ENCODE assay signal across 8 cellular contexts in genomic region chr1:12407050-12407961, GRCh38.
DNase-seq lines count a peak whose midpoint lies in the region; ATAC-seq and TF ChIP-seq lines count a peak whose summit lies in the region.

No MANE protein-coding gene starts in this region.

- in situ Hi-C loops in HAP-1 (cut with MboI; ENCODE audit: low sequenced_read_pairs), result no loop called here

- peak; percentile 31 to 50 (median 42); a peak in 4 of 6 replicates for TF ChIP-seq CTCF in HCT116 (IDR thresholded peaks at IDR 0.05 in 2 of 3, conservative IDR thresholded peaks at IDR 0.05 in 1 of 3; ENCODE audit: borderline replicate concordance in 1 of 3, insufficient read depth in 1 of 3, low read depth in 2 of 3, low read length in 2 of 3)
- peak; percentile 32 for TF ChIP-seq CTCF in brain (conservative IDR thresholded peaks at IDR 0.05)
- peak in 4 of 6 experiments; percentile 30 to 60 (median 50) for TF ChIP-seq CTCF in thyroid gland (IDR thresholded peaks at IDR 0.05)

- H3K4me3 ChIP-seq in HCT116 (replicated peaks in 1 of 2; ENCODE audit: low read depth in 1 of 2, low read length in 2 of 2) (no peak overlapping the region), thyroid gland (replicated peaks in 1 of 3) (no peak overlapping the region), HAP-1 (no peak overlapping the region)

- H3K4me3 Mint-ChIP-seq in brain, result peak overlapping the region in 1 of 5 experiments; percentile 35

- no peak overlapping the region for H3K9ac ChIP-seq in HCT116 (ENCODE audit: low read length)

- peak; percentile 83 for TF ChIP-seq RAD21 in HCT116 (IDR thresholded peaks at IDR 0.05; ENCODE audit: low read depth)

- no peaks in the 10 kb centered on the region for H3K27me3 Mint-ChIP-seq in brain

- ATAC-seq in HCT116 (peak; percentile 65), HG03378 (IDR thresholded peaks at IDR 0.05; ENCODE audit: unreplicated experiment) (no peak), HG03135 (IDR thresholded peaks at IDR 0.05; ENCODE audit: unreplicated experiment) (no peak)

- H3K9me2 ChIP-seq in HCT116 (ENCODE audit: insufficient read depth), result no peaks in the 10 kb centered on the region

- peak overlapping the region in 4 of 5 experiments; percentile 9 to 94 (median 79) for H3K27ac Mint-ChIP-seq in brain

- no peaks in the 10 kb centered on the region for H3K79me2 ChIP-seq in HCT116 (ENCODE audit: insufficient read depth, low read length)

- H3K4me1 Mint-ChIP-seq in brain, result peaks cover 36% of the 10 kb centered on the region

- H3K9me3 ChIP-seq in HCT116 (ENCODE audit: control insufficient read depth in 1 of 2, insufficient read depth in 1 of 2, low read depth in 1 of 2, low read length in 2 of 2), result peaks cover 0 to 7% of the 10 kb centered on the region in 2 experiments; a peak in 1 of 4 replicates
- H3K9me3 ChIP-seq in thyroid gland, result no peaks in the 10 kb centered on the region
- H3K9me3 ChIP-seq in HAP-1, result no peaks in the 10 kb centered on the region

- RAD21 ChIA-PET in HCT116 (lab: Charles Lee; ENCODE audit: low non-redundant PET in 1 of 2, low total read pairs in 2 of 2, uncharacterized antibody in 2 of 2, unreplicated experiment in 2 of 2), result interaction anchor here in 1 of 2 experiments (0.7 kb wide), 1 partner anchor 270 kb away, joined by 3 read pairs; no protein-coding TSS in a partner anchor

- no peaks in the 10 kb centered on the region for H4K20me1 ChIP-seq in HCT116 (ENCODE audit: insufficient read depth)

- intact Hi-C loops in HCT116 (cut with micrococcal nuclease), result loop anchor here (1.0 to 10.0 kb wide), 2 partner anchors 137 to 212 kb away; no protein-coding TSS in a partner anchor
- intact Hi-C loops in thyroid gland (cut with DNase I), result no loop called here

- no peaks in the 10 kb centered on the region for H3K27me3 ChIP-seq in HCT116 (ENCODE audit: insufficient read depth, low read length)
- no peaks in the 10 kb centered on the region for H3K27me3 ChIP-seq in thyroid gland
- H3K27me3 ChIP-seq in HAP-1 (ENCODE audit: low read depth), result no peaks in the 10 kb centered on the region

- CTCF ChIA-PET in HCT116 (lab: Charles Lee), result interaction anchor here (1.0 to 1.2 kb wide), 3 partner anchors 10 to 15 kb away, joined by 3 to 4 read pairs (median 3); no protein-coding TSS in a partner anchor

- no peak for TF ChIP-seq POLR2A in HCT116 (IDR thresholded peaks at IDR 0.05; ENCODE audit: borderline replicate concordance, extremely low read depth, insufficient read depth, insufficient read length)
- no peak for TF ChIP-seq POLR2A in thyroid gland (IDR thresholded peaks at IDR 0.05)

- no peak overlapping the region for H2AFZ ChIP-seq in HCT116 (ENCODE audit: low read depth, low read length, poor library complexity, severe bottlenecking)

- WGBS in thyroid gland, 2 donors, result 57 to 61% methylated on average over 8 of the region's 8 CpGs

- H3K4me2 ChIP-seq in HCT116 (ENCODE audit: low read length), result no peak overlapping the region

- H3K36me3 ChIP-seq in HCT116 (ENCODE audit: control insufficient read depth in 1 of 2, insufficient read depth in 2 of 2, low read length in 2 of 2) (peaks cover 0 to 14% of the 10 kb centered on the region in 2 experiments; a peak in 1 of 4 replicates), thyroid gland (peaks cover 6 to 20% of the 10 kb centered on the region in 2 donors), HAP-1 (replicated peaks) (peaks cover 8% of the 10 kb centered on the region)

- H3K36me3 Mint-ChIP-seq in brain, result peaks cover 71% of the 10 kb centered on the region

- H3K27ac ChIP-seq in HCT116 (ENCODE audit: low read depth, low read length) (no peak overlapping the region), thyroid gland (peak overlapping the region; percentile 71 to 80 (median 79))

- POLR2A ChIA-PET in HCT116 (lab: Charles Lee), result no interaction called here

- H3K4me1 ChIP-seq in HCT116 (ENCODE audit: control insufficient read depth in 1 of 2, insufficient read depth in 2 of 2, low read length in 2 of 2), result peaks cover 0 to 15% of the 10 kb centered on the region in 2 experiments; a peak in 1 of 4 replicates
- peaks cover 54 to 73% of the 10 kb centered on the region in 2 donors for H3K4me1 ChIP-seq in thyroid gland
- no peaks in the 10 kb centered on the region for H3K4me1 ChIP-seq in HAP-1

- BruUV-seq in HCT116 (replicated peaks; lab: Mats Ljungman, UMichigan), result no TSS peak

- peak; percentile 72 for DNase-seq in AG08395 (ENCODE audit: low spot score)
- DNase-seq in HCT116 (ENCODE audit: low read depth, low spot score), result peak; percentile 12
- peak; percentile 62 for DNase-seq in left kidney (ENCODE audit: low read depth, low spot score)
- peak in 1 of 2 donors; percentile 22 for DNase-seq in thyroid gland
- no peak for DNase-seq in HAP-1 (ENCODE audit: low spot score in 2 of 2)

- peaks cover 9 to 21% (median 15%) of the 10 kb centered on the region in 5 experiments for H3K9me3 Mint-ChIP-seq in brain

TF ChIP-seq in HCT116, 20 proteins besides CTCF, POLR2A, EP300 and RAD21:
- TF ChIP-seq EZH2 (IDR thresholded peaks at IDR 0.05), result no peak
- 0 out of 2 replicates have a peak, but pooled peaks have one; percentile 16 for TF ChIP-seq SRF (IDR thresholded peaks at IDR 0.05; ENCODE audit: low read depth)
- peak; percentile 35; the same call in 1 of the 2 replicates for TF ChIP-seq CBX3 (IDR thresholded peaks at IDR 0.05; ENCODE audit: low read depth)
- no peak for TF ChIP-seq EGR1 (IDR thresholded peaks at IDR 0.05; ENCODE audit: low read depth)

Comparison
In these comparisons a context has a peak if more than half of its experiments do, and no peak if none do; other contexts are left out.
1. DNase-seq: peak in AG08395 (single experiment), HCT116 (single experiment) and left kidney (single experiment); none in HAP-1 (0 of 2).
2. Peak in every context shown above with its lines, with median percentiles within 50 percentile points of each other: CTCF ChIP-seq.